19 cellular contexts compared by ENCODE assay signal in the genomic region with DNA sequence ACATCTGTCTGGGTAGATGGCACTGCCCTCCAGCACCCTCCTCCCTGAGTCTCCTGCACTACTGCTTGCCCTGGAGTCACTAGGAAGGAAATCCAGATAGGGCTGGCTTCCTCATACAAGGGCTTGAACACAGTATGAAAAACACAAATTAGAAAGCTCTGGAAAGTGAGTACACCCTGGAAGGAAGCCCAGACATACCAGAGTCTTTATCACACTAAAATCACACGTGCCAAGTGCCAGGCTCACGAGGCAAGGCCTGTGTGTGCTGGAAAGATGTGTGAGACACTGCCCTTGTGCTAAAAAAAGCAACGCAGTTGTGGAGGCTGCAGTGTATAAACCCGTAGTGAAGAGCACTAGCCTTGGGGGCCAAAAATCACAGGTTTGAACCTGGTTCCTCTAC. TPM values are rescaled to one million over a fixed set of nuclear protein-coding genes. Genes with fewer than 3 reads are reported as not detected.
A peak's percentile ranks its signal among the peaks of the same experiment; 100 is the strongest.
DNase-seq lines count a peak whose midpoint lies in the region; ATAC-seq and TF ChIP-seq lines count a peak whose summit lies in the region.
"Had no signal": no experiment of that assay in that cellular context is flagged by ENCODE, and none has a peak within 500 bp of the region (broad histone marks: within the 10 kb centered on the region; RNA-seq: fewer than 3 reads in every experiment).

No MANE protein-coding gene starts in this region.

- no peak overlapping the region for H3K4me3 ChIP-seq in AG10803 (ENCODE audit: low read length)
- H3K4me3 ChIP-seq in MG63: no peak overlapping the region
- no peak overlapping the region for H3K4me3 ChIP-seq in coronary artery
- no peak overlapping the region for H3K4me3 ChIP-seq in mesenchymal stem cell (ENCODE audit: insufficient read depth in 1 of 2, low read depth in 1 of 2, low read length in 2 of 2)
- no peak overlapping the region for H3K4me3 ChIP-seq in endodermal cell (ENCODE audit: low read length)
- H3K4me3 ChIP-seq: spleen had no signal

- H3K23ac ChIP-seq in mesenchymal stem cell (ENCODE audit: low read length in 2 of 2): no peak overlapping the region

- no peak overlapping the region for H3K4me3 Mint-ChIP-seq in endodermal cell
- H3K4me3 Mint-ChIP-seq: activated naive CD8-positive, alpha-beta T cell; T-helper 17 cell had no signal

- ATAC-seq in stimulated activated naive CD8-positive, alpha-beta T cell treated with anti-CD3 and anti-CD28 coated beads, Interleukin-15, Interleukin-2, amounts not matched to agents 100 U/mL and 50 U/mL, for 24 hours: no peak
- ATAC-seq: HCT116, Panc1, T-helper 17 cell had no signal

- no peak overlapping the region for H2BK5ac ChIP-seq in mesenchymal stem cell (ENCODE audit: low read depth, low read length, poor library complexity, severe bottlenecking)

- H2BK15ac ChIP-seq in mesenchymal stem cell (ENCODE audit: low read depth, poor library complexity, severe bottlenecking): no peak overlapping the region

- TF ChIP-seq CTCF in AG10803 (conservative IDR thresholded peaks at IDR 0.05; ENCODE audit: low read length) (no peak), coronary artery (IDR thresholded peaks at IDR 0.05) (no peak), endodermal cell (conservative IDR thresholded peaks at IDR 0.05) (no peak)

- H3K18ac ChIP-seq in mesenchymal stem cell (ENCODE audit: low read depth in 1 of 2, low read length in 2 of 2): no peak overlapping the region

- H3K9me3 Mint-ChIP-seq in endodermal cell: no peaks in the 10 kb centered on the region

- no peak overlapping the region for H2BK12ac ChIP-seq in mesenchymal stem cell (ENCODE audit: low read length in 2 of 2)

- no peaks in the 10 kb centered on the region for H3K27me3 ChIP-seq in MG63
- peaks cover 10 to 42% of the 10 kb centered on the region in 2 experiments for H3K27me3 ChIP-seq in mesenchymal stem cell (ENCODE audit: control insufficient read depth in 1 of 2, insufficient read depth in 1 of 2, low read length in 2 of 2)
- H3K27me3 ChIP-seq in endodermal cell (ENCODE audit: control insufficient read depth, insufficient read depth, low read length, poor library complexity, severe bottlenecking): no peaks in the 10 kb centered on the region

- 60% methylated on average over 4 of the region's 4 CpGs for WGBS in mesenchymal stem cell
- 68 to 100% methylated on average over 3 to 4 of the region's 4 CpGs for WGBS in endodermal cell (ENCODE audit: insufficient coverage in 1 of 2, insufficient read length in 1 of 2), 2 experiments

- no peaks in the 10 kb centered on the region for H3K36me3 Mint-ChIP-seq in endodermal cell (ENCODE audit: low read depth)
- H3K36me3 Mint-ChIP-seq: activated naive CD8-positive, alpha-beta T cell had no signal

- DNase-seq in AG10803 (ENCODE audit: low read depth) (peak; percentile 32), MG63 (peak; percentile 82), coronary artery (ENCODE audit: low spot score) (peak; percentile 83), mesenchymal stem cell (no peak), endodermal cell (no peak), SW480 (ENCODE audit: low spot score) (no peak)
- no peak for DNase-seq in stimulated activated naive CD8-positive, alpha-beta T cell treated with anti-CD3 and anti-CD28 coated beads, Interleukin-15, Interleukin-2, amounts not matched to agents 100 U/mL and 50 U/mL, for 24 hours
- no peak for DNase-seq in activated naive CD4-positive, alpha-beta T cell treated with Interleukin-2 at 50 U/mL for 16 hours
- DNase-seq: activated T-cell treated with anti-CD3 and anti-CD28 coated beads for 4 hours, DMS53, KBM-7, mesendoderm, NCI-H1694, NCI-H524 treated with DMSO at 0.1 percent for 48 hours, spleen, T-helper 17 cell had no signal

- no peak overlapping the region for H4K8ac ChIP-seq in mesenchymal stem cell (ENCODE audit: low read length)

- H3K4me1 Mint-ChIP-seq in endodermal cell: peaks cover 7% of the 10 kb centered on the region

- H2AK5ac ChIP-seq in mesenchymal stem cell (ENCODE audit: low read length, severe bottlenecking): no peak overlapping the region

- H3K27me3 Mint-ChIP-seq in endodermal cell (ENCODE audit: insufficient read depth): no peaks in the 10 kb centered on the region

- no peak overlapping the region for H3K4ac ChIP-seq in mesenchymal stem cell (ENCODE audit: low read depth in 1 of 2, low read length in 2 of 2)

- H3K9me3 ChIP-seq in MG63: no peaks in the 10 kb centered on the region
- H3K9me3 ChIP-seq in mesenchymal stem cell (ENCODE audit: control insufficient read depth, low read length): no peaks in the 10 kb centered on the region
- no peaks in the 10 kb centered on the region for H3K9me3 ChIP-seq in endodermal cell (ENCODE audit: control insufficient read depth, low read length)
- H3K9me3 ChIP-seq: spleen had no signal

- H3K9ac ChIP-seq in mesenchymal stem cell (ENCODE audit: low read length) (peak overlapping the region; percentile 39), endodermal cell (ENCODE audit: extremely low read depth, low read length, poor library complexity, severe bottlenecking) (no peak overlapping the region)

- H3K4me2 ChIP-seq in mesenchymal stem cell (ENCODE audit: low read length, poor library complexity, severe bottlenecking): no peak overlapping the region

- H3K27ac Mint-ChIP-seq in endodermal cell: no peak overlapping the region
- H3K27ac Mint-ChIP-seq: activated naive CD8-positive, alpha-beta T cell; T-helper 17 cell had no signal

- H3K79me1 ChIP-seq in mesenchymal stem cell (replicated peaks; ENCODE audit: low read length, poor library complexity, severe bottlenecking): no peaks in the 10 kb centered on the region

- no peak overlapping the region for H2BK120ac ChIP-seq in mesenchymal stem cell (ENCODE audit: low read depth, low read length)

- no peaks in the 10 kb centered on the region for H3K36me3 ChIP-seq in MG63
- no peaks in the 10 kb centered on the region for H3K36me3 ChIP-seq in mesenchymal stem cell (ENCODE audit: control insufficient read depth in 1 of 2, insufficient read depth in 2 of 2, low read depth in 1 of 2, low read length in 2 of 2)
- H3K36me3 ChIP-seq in endodermal cell (ENCODE audit: control insufficient read depth, insufficient read depth, low read length): no peaks in the 10 kb centered on the region
- H3K36me3 ChIP-seq: spleen had no signal

- peak overlapping the region; percentile 92 to 93 for H3K27ac ChIP-seq in coronary artery
- H3K27ac ChIP-seq in mesenchymal stem cell (ENCODE audit: low read length, poor library complexity, severe bottlenecking): no peak overlapping the region
- no peak overlapping the region for H3K27ac ChIP-seq in endodermal cell (ENCODE audit: low read depth, low read length)
- H3K27ac ChIP-seq: spleen had no signal

- no peaks in the 10 kb centered on the region for H3K4me1 ChIP-seq in mesenchymal stem cell (ENCODE audit: control insufficient read depth, insufficient read depth, low read depth, low read length)
- no peaks in the 10 kb centered on the region for H3K4me1 ChIP-seq in endodermal cell (ENCODE audit: control insufficient read depth, insufficient read depth, low read length)
- H3K4me1 ChIP-seq: spleen had no signal

- H4K91ac ChIP-seq in mesenchymal stem cell (ENCODE audit: low read length): no peak overlapping the region

- no peak overlapping the region for H3K14ac ChIP-seq in mesenchymal stem cell (ENCODE audit: low read length in 2 of 2)

- no peak overlapping the region for H2AFZ ChIP-seq in mesenchymal stem cell (ENCODE audit: low read depth, low read length)

RNA-seq across cellular contexts. Expression of a gene that starts 28.3 kb away (rescaled TPM):
- total RNA-seq in MG63 (2014; rRNA removed; shearing (Covaris generic); ENCODE audit: low replicate concordance): not detected in 2 replicates
- polyA plus RNA-seq in mesenchymal stem cell (2013, experiment 1 of 2): not detected
- polyA plus RNA-seq in mesenchymal stem cell (2013, experiment 2 of 2): not detected
- total RNA-seq in endodermal cell: not detected
- not detected for polyA plus RNA-seq in endodermal cell (2013, experiment 1 of 2)
- polyA plus RNA-seq in endodermal cell (2013, experiment 2 of 2): not detected
- total RNA-seq: spleen, T-helper 17 cell had no signal
- polyA plus RNA-seq: spleen had no signal

RNA-seq across cellular contexts. Expression of a gene that starts 47.1 kb away (rescaled TPM):
- 474 and 904 TPM in 2 replicates for total RNA-seq in MG63 (2014; rRNA removed; shearing (Covaris generic); ENCODE audit: low replicate concordance)
- 1,233 TPM for polyA plus RNA-seq in mesenchymal stem cell (2013, experiment 1 of 2)
- polyA plus RNA-seq in mesenchymal stem cell (2013, experiment 2 of 2): 1,286 TPM
- 1 to 10 TPM; 3.7 to 7.5 TPM for total RNA-seq in endodermal cell
- 25.5 TPM for polyA plus RNA-seq in endodermal cell (2013, experiment 1 of 2)
- 34.9 TPM for polyA plus RNA-seq in endodermal cell (2013, experiment 2 of 2)

RNA-seq across cellular contexts. Expression of a gene that starts 52.0 kb away (rescaled TPM):
- total RNA-seq in MG63 (2014; rRNA removed; shearing (Covaris generic); ENCODE audit: low replicate concordance): not detected in 2 replicates
- polyA plus RNA-seq in mesenchymal stem cell (2013, experiment 1 of 2): 0.08 TPM
- polyA plus RNA-seq in mesenchymal stem cell (2013, experiment 2 of 2): not detected
- total RNA-seq in endodermal cell: not detected
- polyA plus RNA-seq in endodermal cell (2013, experiment 1 of 2): not detected
- not detected for polyA plus RNA-seq in endodermal cell (2013, experiment 2 of 2)

RNA-seq across cellular contexts. Expression of a gene that starts 56.9 kb away (rescaled TPM):
- total RNA-seq in MG63 (2014; rRNA removed; shearing (Covaris generic); ENCODE audit: low replicate concordance): 438 and 702 TPM in 2 replicates
- polyA plus RNA-seq in mesenchymal stem cell (2013, experiment 1 of 2): 636 TPM
- 654 TPM for polyA plus RNA-seq in mesenchymal stem cell (2013, experiment 2 of 2)
- 1 to 10 TPM; 4.9 to 6.2 TPM for total RNA-seq in endodermal cell
- polyA plus RNA-seq in endodermal cell (2013, experiment 1 of 2): 24.8 TPM
- polyA plus RNA-seq in endodermal cell (2013, experiment 2 of 2): 24.1 TPM

Comparison
In these comparisons a context has a peak if more than half of its experiments do, and no peak if none do; other contexts are left out.
1. DNase-seq: peak in AG10803 (single experiment), MG63 (single experiment) and coronary artery (single experiment); none in mesenchymal stem cell (single experiment), endodermal cell (single experiment), stimulated activated naive CD8-positive, alpha-beta T cell treated with anti-CD3 and anti-CD28 coated beads, Interleukin-15, Interleukin-2, amounts not matched to agents 100 U/mL and 50 U/mL, for 24 hours (single experiment), SW480 (single experiment) and activated naive CD4-positive, alpha-beta T cell treated with Interleukin-2 at 50 U/mL for 16 hours (single experiment).
2. H3K27ac ChIP-seq: peak in coronary artery (2 of 2); none in mesenchymal stem cell (single experiment) and endodermal cell (single experiment).
3. RNA of a gene that starts 47.1 kb away (total RNA-seq): 474 to 904 TPM in MG63; 3.7 to 7.5 TPM in endodermal cell; every median in the first group is over 10 times any median in the second.